8 cellular contexts compared by ENCODE assay signal in genomic region chr3:196080997-196081833, GRCh38. TPM values are rescaled to one million over a fixed set of nuclear protein-coding genes. Genes with fewer than 3 reads are reported as not detected.
A peak's percentile ranks its signal among the peaks of the same experiment; 100 is the strongest.
DNase-seq lines count a peak whose midpoint lies in the region; ATAC-seq and TF ChIP-seq lines count a peak whose summit lies in the region.

No MANE protein-coding gene starts in this region.

- H3K9me3 Mint-ChIP-seq in CD4-positive, alpha-beta memory T cell, result peaks cover 0 to 3% (median 0%) of the 10 kb centered on the region in 8 donors
- no peaks in the 10 kb centered on the region for H3K9me3 Mint-ChIP-seq in neural progenitor cell

- peaks cover 4 to 27% of the 10 kb centered on the region in 2 donors for H3K36me3 Mint-ChIP-seq in CD4-positive, alpha-beta memory T cell
- peaks cover 10% of the 10 kb centered on the region for H3K36me3 Mint-ChIP-seq in neural progenitor cell

- POLR2A ChIA-PET in CD4-positive, alpha-beta memory T cell (lab: Charles Lee; ENCODE audit: partially characterized antibody), result interaction anchor here (0.7 to 6.7 kb wide), 11 partner anchors 10 to 423 kb away, joined by 3 to 124 read pairs (median 5); partner anchors contain the start of gene DYNLT2B
- POLR2A ChIA-PET in PC-9 (lab: Charles Lee; ENCODE audit: unreplicated experiment), result interaction anchor here (0.5 to 0.6 kb wide), 3 partner anchors 8 to 102 kb away, joined by 3 to 11 read pairs (median 3); no protein-coding TSS in a partner anchor

- H3K4me3 ChIP-seq in CD4-positive, alpha-beta memory T cell (ENCODE audit: low read length in 2 of 2), result peak overlapping the region; percentile 68 to 90
- H3K4me3 ChIP-seq in PC-9 (peak overlapping the region; percentile 77), neural progenitor cell (peak overlapping the region; percentile 73)

- no peaks in the 10 kb centered on the region for H3K27me3 Mint-ChIP-seq in CD4-positive, alpha-beta memory T cell
- peaks cover 3% of the 10 kb centered on the region for H3K27me3 Mint-ChIP-seq in neural progenitor cell (ENCODE audit: insufficient read depth, low read depth)

- H3K4me1 Mint-ChIP-seq in CD4-positive, alpha-beta memory T cell, result peaks cover 29 to 54% (median 43%) of the 10 kb centered on the region in 4 donors
- H3K4me1 Mint-ChIP-seq in neural progenitor cell, result peaks cover 28% of the 10 kb centered on the region

- ATAC-seq in GM21360 (IDR thresholded peaks at IDR 0.05; ENCODE audit: unreplicated experiment), result peak; percentile 37
- peak; percentile 76 for ATAC-seq in foreskin keratinocyte

- peak overlapping the region; percentile 69 for H3K9ac ChIP-seq in neural progenitor cell

- intact Hi-C loops in CD4-positive, alpha-beta memory T cell (cut with micrococcal nuclease), result loop anchor here (5.0 to 10.0 kb wide), 3 partner anchors 54 to 421 kb away; partner anchors contain the start of genes DYNLT2B and RNF168
- intact Hi-C loops in PC-9 (cut with micrococcal nuclease; ENCODE audit: unreplicated experiment), result no loop called here

- H3K4me1 ChIP-seq in CD4-positive, alpha-beta memory T cell (ENCODE audit: insufficient read depth, low read length), result peaks cover 53% of the 10 kb centered on the region
- peaks cover 28% of the 10 kb centered on the region for H3K4me1 ChIP-seq in PC-9 (replicated peaks; ENCODE audit: insufficient read depth)
- H3K4me1 ChIP-seq in foreskin keratinocyte, result no peaks in the 10 kb centered on the region
- H3K4me1 ChIP-seq in neural progenitor cell, result peaks cover 8% of the 10 kb centered on the region

- DNase-seq in CD4-positive, alpha-beta memory T cell, result peak; percentile 54 to 67 (median 62)
- DNase-seq in HT-29 (ENCODE audit: low spot score) (peak; percentile 76), PC-9 (peak; percentile 55 to 71), activated gamma-delta T cell (lab: John Stamatoyannopoulos, UW) (peak; percentile 39), foreskin keratinocyte (peak; percentile 36 to 58), neural progenitor cell (ENCODE audit: low spot score) (peak; percentile 71), substantia nigra (lab: John Stamatoyannopoulos, UW) (peak in 45 of 49 donors; percentile 7 to 76 (median 42))

- H3K79me2 ChIP-seq in PC-9 (ENCODE audit: low read depth) (peaks cover 56% of the 10 kb centered on the region), neural progenitor cell (ENCODE audit: low read depth) (peaks cover 53% of the 10 kb centered on the region)

- peak overlapping the region; percentile 82 for H2AFZ ChIP-seq in PC-9
- H2AFZ ChIP-seq in neural progenitor cell (replicated peaks), result peak overlapping the region; percentile 27

- H3K27ac ChIP-seq in CD4-positive, alpha-beta memory T cell (ENCODE audit: low read depth, low read length), result peak overlapping the region; percentile 97
- H3K27ac ChIP-seq in PC-9 (peak overlapping the region; percentile 76), foreskin keratinocyte (peak overlapping the region; percentile 35), neural progenitor cell (peak overlapping the region; percentile 69), substantia nigra (ENCODE audit: low read depth, low read length, poor library complexity, severe bottlenecking) (peak overlapping the region; percentile 90)

- no TSS peak for BruUV-seq in PC-9 (replicated peaks; lab: Mats Ljungman, UMichigan)

- H3K27ac Mint-ChIP-seq in CD4-positive, alpha-beta memory T cell, result peak overlapping the region; percentile 85 to 99 (median 96)
- H3K27ac Mint-ChIP-seq in neural progenitor cell, result peak overlapping the region; percentile 57

- H3K4me3 Mint-ChIP-seq in CD4-positive, alpha-beta memory T cell, result peak overlapping the region; percentile 90 to 99 (median 94)
- H3K4me3 Mint-ChIP-seq in neural progenitor cell, result peak overlapping the region; percentile 96

- CTCF ChIA-PET in CD4-positive, alpha-beta memory T cell (lab: Charles Lee; ENCODE audit: partially characterized antibody), result interaction anchor here (1.1 to 15.1 kb wide), 3 partner anchors 9 to 116 kb away, joined by 4 to 569 read pairs (median 5); no protein-coding TSS in a partner anchor
- CTCF ChIA-PET in PC-9 (lab: Charles Lee), result interaction anchor here (1.1 kb wide), 1 partner anchor 57 kb away, joined by 3 read pairs; no protein-coding TSS in a partner anchor

- no peak for TF ChIP-seq CTCF in PC-9 (conservative IDR thresholded peaks at IDR 0.05)
- TF ChIP-seq CTCF in foreskin keratinocyte (conservative IDR thresholded peaks at IDR 0.05), result no peak
- TF ChIP-seq CTCF in neural progenitor cell (IDR thresholded peaks at IDR 0.05), result no peak

- H3K27me3 ChIP-seq in CD4-positive, alpha-beta memory T cell (ENCODE audit: insufficient read depth, low read length), result no peaks in the 10 kb centered on the region
- no peaks in the 10 kb centered on the region for H3K27me3 ChIP-seq in PC-9 (ENCODE audit: insufficient read depth, low read depth)
- no peaks in the 10 kb centered on the region for H3K27me3 ChIP-seq in foreskin keratinocyte
- no peaks in the 10 kb centered on the region for H3K27me3 ChIP-seq in neural progenitor cell

- peak overlapping the region; percentile 94 for H3K4me2 ChIP-seq in PC-9
- peak overlapping the region; percentile 99 for H3K4me2 ChIP-seq in neural progenitor cell

- H3F3A ChIP-seq in PC-9 (ENCODE audit: insufficient read depth, low read depth), result peaks cover 45% of the 10 kb centered on the region
- peaks cover 30% of the 10 kb centered on the region for H3F3A ChIP-seq in neural progenitor cell (ENCODE audit: low read depth)

- H3K9me3 ChIP-seq in CD4-positive, alpha-beta memory T cell (ENCODE audit: control insufficient read depth in 1 of 2, low read length in 2 of 2), result no peaks in the 10 kb centered on the region
- H3K9me3 ChIP-seq in PC-9 (ENCODE audit: insufficient read depth, low read depth), result no peaks in the 10 kb centered on the region
- H3K9me3 ChIP-seq in neural progenitor cell (ENCODE audit: low read depth), result no peaks in the 10 kb centered on the region

- H4K20me1 ChIP-seq in PC-9 (ENCODE audit: insufficient read depth), result peaks cover 51% of the 10 kb centered on the region
- H4K20me1 ChIP-seq in neural progenitor cell (ENCODE audit: low read depth), result peaks cover 49% of the 10 kb centered on the region

- no peaks in the 10 kb centered on the region for H3K9me2 ChIP-seq in PC-9 (ENCODE audit: insufficient read depth)

- no peaks in the 10 kb centered on the region for H3K36me3 ChIP-seq in CD4-positive, alpha-beta memory T cell (ENCODE audit: insufficient read depth, low read length)
- peaks cover 8% of the 10 kb centered on the region for H3K36me3 ChIP-seq in PC-9 (ENCODE audit: low read depth)
- no peaks in the 10 kb centered on the region for H3K36me3 ChIP-seq in neural progenitor cell

RNA-seq across cellular contexts. Expression of gene TFRC, which starts 0.7 kb away (rescaled TPM):
- 10 to 100 TPM; 63.2 to 73.1 TPM for total RNA-seq in CD4-positive, alpha-beta memory T cell
- polyA plus RNA-seq in CD4-positive, alpha-beta memory T cell, result 10 to 100 TPM; 21.7 to 38.3 TPM
- total RNA-seq in HT-29 (2014; rRNA removed; shearing (Covaris generic)), result 234 and 253 TPM in 2 replicates
- 134 and 195 TPM in 2 replicates for total RNA-seq in PC-9 (2021)
- total RNA-seq in foreskin keratinocyte, result 44.6 and 52.3 TPM in 2 replicates
- polyA plus RNA-seq in foreskin keratinocyte, result 12.8 and 13.4 TPM in 2 replicates
- 60.0 and 87.7 TPM in 2 replicates for total RNA-seq in neural progenitor cell (ENCODE audit: low replicate concordance)

Comparison
In these comparisons a context has a peak if more than half of its experiments do, and no peak if none do; other contexts are left out.
1. Peak in every context shown above with its lines: DNase-seq, ATAC-seq, H3K4me3 ChIP-seq and H3K27ac ChIP-seq.
2. H3K27ac ChIP-seq: peak in every context shown above with its lines; median percentile 97 in CD4-positive, alpha-beta memory T cell; 90 in substantia nigra; 76 in PC-9; 69 in neural progenitor cell; 35 in foreskin keratinocyte.